Comparison of ENCODE assay signal across 20 cellular contexts in the genomic region with DNA sequence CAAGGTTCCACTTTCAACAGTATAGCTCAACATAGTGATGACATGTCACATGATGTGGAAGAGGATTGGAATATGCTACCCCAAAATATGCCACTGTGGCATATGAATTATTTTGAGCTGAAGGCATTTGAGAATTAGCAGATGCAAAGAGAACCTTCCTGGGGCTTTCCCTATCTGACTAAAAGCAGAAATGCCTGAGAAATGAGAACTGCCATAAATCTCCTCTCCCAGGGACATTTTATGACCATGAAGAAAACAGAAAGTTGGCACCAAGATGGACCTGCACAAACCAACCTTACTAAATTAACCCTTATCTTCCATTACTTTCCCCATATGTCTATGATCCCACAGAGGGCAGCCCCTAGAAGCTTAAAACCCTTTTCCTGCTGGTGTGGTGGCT. TPM values are rescaled to one million over a fixed set of nuclear protein-coding genes. Genes with fewer than 3 reads are reported as not detected.
DNase-seq lines count a peak whose midpoint lies in the region; ATAC-seq and TF ChIP-seq lines count a peak whose summit lies in the region.
"Had no signal": no experiment of that assay in that cellular context is flagged by ENCODE, and none has a peak within 500 bp of the region (broad histone marks: within the 10 kb centered on the region; RNA-seq: fewer than 3 reads in every experiment).

No MANE protein-coding gene starts in this region.

- no peak overlapping the region for H3K4me3 ChIP-seq in GM12865 (ENCODE audit: low read depth, low read length)
- H3K4me3 ChIP-seq in RWPE2 (ENCODE audit: severe bottlenecking): no peak overlapping the region
- no peak overlapping the region for H3K4me3 ChIP-seq in fibroblast of mammary gland (ENCODE audit: control insufficient read depth, low read depth, low read length)
- H3K4me3 ChIP-seq: GM23248, neural progenitor cell, testis had no signal

- no peaks in the 10 kb centered on the region for H3K27me3 ChIP-seq in RWPE2 (ENCODE audit: insufficient read depth, poor library complexity, severe bottlenecking)
- H3K27me3 ChIP-seq: neural progenitor cell, testis had no signal

- peak overlapping the region; percentile 63 for H3K27ac ChIP-seq in RWPE2 (ENCODE audit: poor library complexity, severe bottlenecking)
- H3K27ac ChIP-seq: neural progenitor cell, testis had no signal

- H3K27ac Mint-ChIP-seq in type B pancreatic cell: peak overlapping the region; percentile 94
- H3K27ac Mint-ChIP-seq: neural progenitor cell; stimulated activated effector memory CD8-positive, alpha-beta T cell treated with anti-CD3 and anti-CD28 coated beads, Interleukin-12 subunit alpha, Interleukin-12 subunit beta, amount 100 ng/mL, for 72 hours had no signal

- no peaks in the 10 kb centered on the region for H3K36me3 ChIP-seq in RWPE2 (ENCODE audit: low read depth)
- H3K36me3 ChIP-seq: neural progenitor cell had no signal

- H3K9me3 Mint-ChIP-seq in type B pancreatic cell: peaks cover 4% of the 10 kb centered on the region
- H3K9me3 Mint-ChIP-seq: stimulated activated effector memory CD8-positive, alpha-beta T cell treated with anti-CD3 and anti-CD28 coated beads, Interleukin-12 subunit alpha, Interleukin-12 subunit beta, amount 100 ng/mL, for 72 hours had no signal

- TF ChIP-seq CTCF in GM12865 (IDR thresholded peaks at IDR 0.05; ENCODE audit: insufficient read depth, low read depth, low read length, missing control alignments): no peak
- TF ChIP-seq CTCF in RWPE2 (IDR thresholded peaks at IDR 0.05; ENCODE audit: poor library complexity, severe bottlenecking): no peak
- TF ChIP-seq CTCF in fibroblast of mammary gland (conservative IDR thresholded peaks at IDR 0.05; ENCODE audit: control insufficient read depth, insufficient read depth, low read depth, low read length): no peak
- no peak for TF ChIP-seq CTCF in type B pancreatic cell (conservative IDR thresholded peaks at IDR 0.05)

- H3K9me3 ChIP-seq in RWPE2 (ENCODE audit: severe bottlenecking): no peaks in the 10 kb centered on the region
- H3K9me3 ChIP-seq: testis had no signal

- no peaks in the 10 kb centered on the region for H3K27me3 Mint-ChIP-seq in type B pancreatic cell

- H3K4me3 Mint-ChIP-seq in type B pancreatic cell: no peak overlapping the region
- H3K4me3 Mint-ChIP-seq: neural progenitor cell; stimulated activated effector memory CD8-positive, alpha-beta T cell treated with anti-CD3 and anti-CD28 coated beads, Interleukin-12 subunit alpha, Interleukin-12 subunit beta, amount 100 ng/mL, for 72 hours had no signal

- H3K4me1 ChIP-seq in RWPE2 (ENCODE audit: insufficient read depth, poor library complexity, severe bottlenecking): peaks cover 13% of the 10 kb centered on the region
- H3K4me1 ChIP-seq: neural progenitor cell, testis had no signal

- peaks cover 12% of the 10 kb centered on the region for H3K4me1 Mint-ChIP-seq in type B pancreatic cell (ENCODE audit: unreplicated experiment)
- H3K4me1 Mint-ChIP-seq: neural progenitor cell; stimulated activated effector memory CD8-positive, alpha-beta T cell treated with anti-CD3 and anti-CD28 coated beads, Interleukin-12 subunit alpha, Interleukin-12 subunit beta, amount 100 ng/mL, for 72 hours had no signal

- peaks cover 8% of the 10 kb centered on the region for H3K36me3 Mint-ChIP-seq in type B pancreatic cell
- H3K36me3 Mint-ChIP-seq: stimulated activated effector memory CD8-positive, alpha-beta T cell treated with anti-CD3 and anti-CD28 coated beads, Interleukin-12 subunit alpha, Interleukin-12 subunit beta, amount 100 ng/mL, for 72 hours had no signal

- ATAC-seq in RWPE2 (ENCODE audit: low read depth): no peak
- ATAC-seq in HG03045 (IDR thresholded peaks at IDR 0.05; ENCODE audit: unreplicated experiment): no peak
- no peak for ATAC-seq in HG02642 (IDR thresholded peaks at IDR 0.05; ENCODE audit: poor library complexity, unreplicated experiment)
- ATAC-seq: activated CD4-positive, CD25-positive, alpha-beta regulatory T cell treated with anti-CD3 and anti-CD28 coated beads, Interleukin-2, amount 50 U/mL, for 24 hours; stimulated activated effector memory CD8-positive, alpha-beta T cell treated with anti-CD3 and anti-CD28 coated beads, Interleukin-12 subunit alpha, Interleukin-12 subunit beta, amount 100 ng/mL, for 72 hours had no signal

- peak; percentile 4 for DNase-seq in GM12865 (ENCODE audit: low read depth)
- DNase-seq in RWPE2 (ENCODE audit: low spot score): no peak
- peak; percentile 14 for DNase-seq in fibroblast of mammary gland (ENCODE audit: low read depth)
- DNase-seq in type B pancreatic cell (ENCODE audit: extremely low spot score, unreplicated experiment): no peak
- DNase-seq in stimulated activated CD8-positive, alpha-beta memory T cell treated with anti-CD3 and anti-CD28 coated beads, Interleukin-4, amount 100 ng/mL, for 48 hours: no peak
- DNase-seq: activated gamma-delta T cell treated with Interleukin-2 at 50 U/mL for 16 hours; activated T-cell treated with anti-CD3 and anti-CD28 coated beads, Interleukin-2, amount 50 U/mL, for 1 hour; DND-41; hypothalamus; NCI-H146; NCI-H2171; NCI-H748 treated with DMSO at 0.1 percent for 48 hours; stimulated activated CD4-positive, alpha-beta T cell treated with anti-CD3 and anti-CD28 coated beads, Interleukin-1b, Interleukin-23, amount 100 ng/mL, for 48 hours; testis had no signal

RNA-seq across cellular contexts. Expression of a gene that starts 24.9 kb away (rescaled TPM):
- 29.7 and 57.5 TPM in 2 replicates for total RNA-seq in type B pancreatic cell (ENCODE audit: low replicate concordance)

RNA-seq across cellular contexts. Expression of a gene that starts 35.5 kb away (rescaled TPM):
- 16.5 and 20.4 TPM in 2 replicates for total RNA-seq in type B pancreatic cell (ENCODE audit: low replicate concordance)

Comparison
In these comparisons a context has a peak if more than half of its experiments do, and no peak if none do; other contexts are left out.
1. DNase-seq: peak in GM12865 (single experiment) and fibroblast of mammary gland (single experiment); none in RWPE2 (single experiment), type B pancreatic cell (single experiment) and stimulated activated CD8-positive, alpha-beta memory T cell treated with anti-CD3 and anti-CD28 coated beads, Interleukin-4, amount 100 ng/mL, for 48 hours (single experiment).